21 cellular contexts compared by ENCODE assay signal in the genomic region with DNA sequence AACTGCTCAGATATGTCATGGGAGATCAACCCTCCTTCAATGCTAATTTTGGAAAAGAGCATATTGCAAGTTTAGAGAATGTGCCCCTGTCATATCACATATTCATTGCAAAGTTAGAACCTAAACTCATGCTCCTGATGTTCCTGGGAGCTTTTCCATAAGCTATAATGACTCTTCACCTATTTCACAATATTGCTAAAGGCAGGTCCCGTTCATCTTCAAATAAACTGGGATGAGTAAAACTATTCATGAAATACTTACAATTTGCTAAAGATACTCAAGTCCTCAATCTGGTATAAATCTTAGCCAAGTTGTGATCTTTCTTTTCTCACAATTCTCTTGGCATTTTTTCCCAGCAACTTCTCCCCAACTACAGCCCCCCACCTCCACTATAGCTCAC.
DNase-seq lines count a peak whose midpoint lies in the region; ATAC-seq, FAIRE-seq and TF ChIP-seq lines count a peak whose summit lies in the region.
"Had no signal": no experiment of that assay in that cellular context is flagged by ENCODE, and none has a peak within 500 bp of the region (broad histone marks: within the 10 kb centered on the region; RNA-seq: fewer than 3 reads in every experiment).

No MANE protein-coding gene starts in this region.

- no peak overlapping the region for H3K4me3 Mint-ChIP-seq in stimulated activated memory B cell treated with anti-CD40 and anti-IgM and Interleukin-4, amounts not matched to agents 10 μg/mL and 1 μg/mL and 100 μg/mL, for 72 hours
- no peak overlapping the region for H3K4me3 Mint-ChIP-seq in neural progenitor cell
- H3K4me3 Mint-ChIP-seq: CD4-positive, alpha-beta memory T cell had no signal

- H3K9ac ChIP-seq in Loucy (ENCODE audit: low read depth, low read length, poor library complexity, severe bottlenecking) (no peak overlapping the region), neural progenitor cell (no peak overlapping the region)
- H3K9ac ChIP-seq: BLaER1 treated with 17β-estradiol and CSF1 and Interleukin-3, amounts not matched to agents 10 nM and 100 nM had no signal

- H3K9me3 Mint-ChIP-seq in stimulated activated memory B cell treated with anti-CD40 and anti-IgM and Interleukin-4, amounts not matched to agents 10 μg/mL and 1 μg/mL and 100 μg/mL, for 72 hours, result no peaks in the 10 kb centered on the region
- H3K9me3 Mint-ChIP-seq in neural progenitor cell, result no peaks in the 10 kb centered on the region
- H3K9me3 Mint-ChIP-seq: CD4-positive, alpha-beta memory T cell had no signal

- DNase-seq in bronchial epithelial cell (ENCODE audit: low read depth) (peak; percentile 53), left lobe of liver (ENCODE audit: low spot score) (no peak), neural progenitor cell (ENCODE audit: low spot score) (no peak)
- DNase-seq: ACHN; Caco-2; CD4-positive, alpha-beta memory T cell; DMS 273 treated with DMSO at 0.1 percent for 48 hours; KG1; MV-4-11; NCI-H1105 treated with DMSO at 0.1 percent for 48 hours; NCI-H1694; NCI-H2081; NCI-H2171; NCI-H345; NCI-H524 treated with DMSO at 0.1 percent for 48 hours; SHP77 had no signal

- H3K4me1 ChIP-seq in Loucy (ENCODE audit: insufficient read depth, low read length, poor library complexity, severe bottlenecking), result peaks cover 61% of the 10 kb centered on the region
- H3K4me1 ChIP-seq in neural progenitor cell, result peaks cover 24% of the 10 kb centered on the region
- H3K4me1 ChIP-seq: Caco-2 had no signal

- H3F3A ChIP-seq in Loucy (ENCODE audit: low read depth) (peaks cover 4% of the 10 kb centered on the region; the same call in 1 of the 2 replicates), neural progenitor cell (ENCODE audit: low read depth) (peaks cover 5% of the 10 kb centered on the region)

- no peaks in the 10 kb centered on the region for H4K20me1 ChIP-seq in Loucy (ENCODE audit: insufficient read depth, low read length, poor library complexity, severe bottlenecking)
- no peaks in the 10 kb centered on the region for H4K20me1 ChIP-seq in neural progenitor cell (ENCODE audit: low read depth)
- H4K20me1 ChIP-seq: BLaER1 treated with 17β-estradiol and CSF1 and Interleukin-3, amounts not matched to agents 10 nM and 100 nM had no signal

- FAIRE-seq in bronchial epithelial cell (lab: Jason Lieb, UNC), result no peak

- H3K36me3 Mint-ChIP-seq in stimulated activated memory B cell treated with anti-CD40 and anti-IgM and Interleukin-4, amounts not matched to agents 10 μg/mL and 1 μg/mL and 100 μg/mL, for 72 hours, result no peaks in the 10 kb centered on the region
- no peaks in the 10 kb centered on the region for H3K36me3 Mint-ChIP-seq in neural progenitor cell
- H3K36me3 Mint-ChIP-seq: CD4-positive, alpha-beta memory T cell had no signal

- TF ChIP-seq CTCF in Loucy (conservative IDR thresholded peaks at IDR 0.05; ENCODE audit: low read length) (no peak), bronchial epithelial cell (IDR thresholded peaks at IDR 0.05; ENCODE audit: insufficient read depth, low read length, severe bottlenecking) (no peak), neural progenitor cell (IDR thresholded peaks at IDR 0.05) (no peak)

- H3K27me3 ChIP-seq in Loucy (ENCODE audit: insufficient read depth, low read length, poor library complexity, severe bottlenecking) (no peaks in the 10 kb centered on the region), bronchial epithelial cell (ENCODE audit: control insufficient read depth, insufficient read depth, low read length) (no peaks in the 10 kb centered on the region), neural progenitor cell (no peaks in the 10 kb centered on the region)
- H3K27me3 ChIP-seq: BLaER1 treated with 17β-estradiol and CSF1 and Interleukin-3, amounts not matched to agents 10 nM and 100 nM had no signal

- H3K4me3 ChIP-seq in Loucy (ENCODE audit: low read length, poor library complexity, severe bottlenecking), result peak overlapping the region; percentile 17
- no peak overlapping the region for H3K4me3 ChIP-seq in bronchial epithelial cell (ENCODE audit: low read depth, low read length)
- no peak overlapping the region for H3K4me3 ChIP-seq in neural progenitor cell
- H3K4me3 ChIP-seq: BLaER1 treated with 17β-estradiol and CSF1 and Interleukin-3, amounts not matched to agents 10 nM and 100 nM had no signal

- H3K9me3 ChIP-seq in Loucy (ENCODE audit: insufficient read depth, low read depth, low read length) (no peaks in the 10 kb centered on the region), neural progenitor cell (ENCODE audit: low read depth) (no peaks in the 10 kb centered on the region)
- H3K9me3 ChIP-seq: Caco-2 had no signal

- H3K27ac ChIP-seq in neural progenitor cell, result no peak overlapping the region
- H3K27ac ChIP-seq: BLaER1 treated with 17β-estradiol and CSF1 and Interleukin-3, amounts not matched to agents 10 nM and 100 nM had no signal

- no peaks in the 10 kb centered on the region for H3K36me3 ChIP-seq in Loucy (ENCODE audit: insufficient read depth, low read length)
- no peaks in the 10 kb centered on the region for H3K36me3 ChIP-seq in bronchial epithelial cell (ENCODE audit: control insufficient read depth, insufficient read depth, low read length)
- no peaks in the 10 kb centered on the region for H3K36me3 ChIP-seq in neural progenitor cell
- H3K36me3 ChIP-seq: BLaER1 treated with 17β-estradiol and CSF1 and Interleukin-3, amounts not matched to agents 10 nM and 100 nM had no signal

- H3K4me1 Mint-ChIP-seq in stimulated activated memory B cell treated with anti-CD40 and anti-IgM and Interleukin-4, amounts not matched to agents 10 μg/mL and 1 μg/mL and 100 μg/mL, for 72 hours, result peaks cover 19% of the 10 kb centered on the region
- H3K4me1 Mint-ChIP-seq in neural progenitor cell, result peaks cover 18% of the 10 kb centered on the region

- peak overlapping the region; percentile 62 for H3K4me2 ChIP-seq in Loucy (ENCODE audit: low read depth, low read length, poor library complexity, severe bottlenecking)
- H3K4me2 ChIP-seq in neural progenitor cell, result no peak overlapping the region
- H3K4me2 ChIP-seq: BLaER1 treated with 17β-estradiol and CSF1 and Interleukin-3, amounts not matched to agents 10 nM and 100 nM had no signal

- H3K27me3 Mint-ChIP-seq in stimulated activated memory B cell treated with anti-CD40 and anti-IgM and Interleukin-4, amounts not matched to agents 10 μg/mL and 1 μg/mL and 100 μg/mL, for 72 hours, result no peaks in the 10 kb centered on the region
- H3K27me3 Mint-ChIP-seq in neural progenitor cell (ENCODE audit: insufficient read depth, low read depth), result peaks cover 2% of the 10 kb centered on the region

- H3K9me2 ChIP-seq in Loucy (replicated peaks; ENCODE audit: low read depth, low read length), result no peaks in the 10 kb centered on the region

- H2AFZ ChIP-seq in Loucy (ENCODE audit: low read length) (no peak overlapping the region), neural progenitor cell (replicated peaks) (no peak overlapping the region)

- peak overlapping the region; percentile 69 for H3K27ac Mint-ChIP-seq in stimulated activated memory B cell treated with anti-CD40 and anti-IgM and Interleukin-4, amounts not matched to agents 10 μg/mL and 1 μg/mL and 100 μg/mL, for 72 hours
- H3K27ac Mint-ChIP-seq in neural progenitor cell, result no peak overlapping the region

- H3K79me2 ChIP-seq in Loucy (ENCODE audit: insufficient read depth, low read length), result no peaks in the 10 kb centered on the region
- no peaks in the 10 kb centered on the region for H3K79me2 ChIP-seq in neural progenitor cell (ENCODE audit: low read depth)

- ATAC-seq in HG03196 (IDR thresholded peaks at IDR 0.05; ENCODE audit: unreplicated experiment) (peak; percentile 4), GM19324 (IDR thresholded peaks at IDR 0.05; ENCODE audit: low FRiP score, unreplicated experiment) (no peak), left lobe of liver (no peak)
- no peak for ATAC-seq in stimulated activated memory B cell treated with anti-CD40 and anti-IgM and Interleukin-4, amounts not matched to agents 10 μg/mL and 1 μg/mL and 100 μg/mL, for 72 hours
